In genomic region chr3:129593230-129593594, GRCh38 we compare ENCODE assay signal across 8 cellular contexts. TPM values are rescaled to one million over a fixed set of nuclear protein-coding genes. Genes with fewer than 3 reads are reported as not detected.
DNase-seq lines count a peak whose midpoint lies in the region; ATAC-seq and TF ChIP-seq lines count a peak whose summit lies in the region.

No MANE protein-coding gene starts in this region.

- no peaks in the 10 kb centered on the region for H3K9me3 Mint-ChIP-seq in activated CD8-positive, alpha-beta T cell treated with anti-CD3 and anti-CD28 coated beads for 36 hours

- no peaks in the 10 kb centered on the region for H3K9me3 ChIP-seq in left lung
- H3K9me3 ChIP-seq in stomach: no peaks in the 10 kb centered on the region

- peaks cover 20% of the 10 kb centered on the region for H3K4me1 Mint-ChIP-seq in activated CD8-positive, alpha-beta T cell treated with anti-CD3 and anti-CD28 coated beads for 36 hours (ENCODE audit: low read depth)

- POLR2A ChIA-PET in activated CD8-positive, alpha-beta T cell treated with anti-CD3 and anti-CD28 coated beads for 36 hours (lab: Charles Lee): interaction anchor here (1.3 to 2.2 kb wide), 3 partner anchors 13 to 278 kb away, joined by 3 to 12 read pairs (median 4); partner anchors contain the start of gene PLXND1

- in situ Hi-C loops in GM13977 (cut with MboI; ENCODE audit: low pct_unique_long_range_greater_than_20kb, low sequenced_read_pairs, unreplicated experiment): no loop called here

- H3K27me3 ChIP-seq in left lung (no peaks in the 10 kb centered on the region), stomach (no peaks in the 10 kb centered on the region)

- peaks cover 68 to 93% of the 10 kb centered on the region in 2 donors for H3K4me1 ChIP-seq in left lung
- H3K4me1 ChIP-seq in stomach: peaks cover 59 to 94% (median 75%) of the 10 kb centered on the region in 4 donors

- DNase-seq in NCI-H82 (lab: John Stamatoyannopoulos, UW): peak; percentile 55
- no peak for DNase-seq in NCI-H82 treated with DMSO at 0.1 percent for 48 hours (lab: John Stamatoyannopoulos, UW; ENCODE audit: unreplicated experiment)
- DNase-seq in activated CD8-positive, alpha-beta T cell treated with anti-CD3 and anti-CD28 coated beads for 36 hours: peak; percentile 21
- no peak for DNase-seq in left lung
- no peak for DNase-seq in stomach
- no peak for DNase-seq in GM13977 (ENCODE audit: low spot score)
- DNase-seq in DMS153 treated with DMSO at 0.1 percent for 48 hours (lab: John Stamatoyannopoulos, UW; ENCODE audit: unreplicated experiment): no peak

- no peak for TF ChIP-seq EP300 in stomach (IDR thresholded peaks at IDR 0.05)

- 63 to 79% (median 74%) methylated on average over 8 of the region's 8 CpGs for WGBS in stomach, 5 donors

- no peaks in the 10 kb centered on the region for H3K36me3 Mint-ChIP-seq in activated CD8-positive, alpha-beta T cell treated with anti-CD3 and anti-CD28 coated beads for 36 hours (ENCODE audit: low read depth)

- H3K4me3 ChIP-seq in left lung: peak overlapping the region in 1 of 2 donors; percentile 18
- H3K4me3 ChIP-seq in stomach: no peak overlapping the region

- no peak for TF ChIP-seq CTCF in activated CD8-positive, alpha-beta T cell treated with anti-CD3 and anti-CD28 coated beads for 36 hours (IDR thresholded peaks at IDR 0.05)
- no peak for TF ChIP-seq CTCF in left lung (IDR thresholded peaks at IDR 0.05)
- TF ChIP-seq CTCF in stomach (IDR thresholded peaks at IDR 0.05): no peak
- no peak for TF ChIP-seq CTCF in GM13977 (IDR thresholded peaks at IDR 0.05; ENCODE audit: extremely low read depth, insufficient read depth, missing control alignments)

- H3K27ac Mint-ChIP-seq in activated CD8-positive, alpha-beta T cell treated with anti-CD3 and anti-CD28 coated beads for 36 hours: peak overlapping the region; percentile 75

- H3K27me3 Mint-ChIP-seq in activated CD8-positive, alpha-beta T cell treated with anti-CD3 and anti-CD28 coated beads for 36 hours: peaks cover 10% of the 10 kb centered on the region

- peak overlapping the region; percentile 45 for H3K4me3 Mint-ChIP-seq in activated CD8-positive, alpha-beta T cell treated with anti-CD3 and anti-CD28 coated beads for 36 hours

- H3K36me3 ChIP-seq in left lung: peaks cover 0 to 12% of the 10 kb centered on the region in 2 donors
- peaks cover 0 to 12% (median 2%) of the 10 kb centered on the region in 4 donors for H3K36me3 ChIP-seq in stomach

- no peak for TF ChIP-seq POLR2A in stomach (IDR thresholded peaks at IDR 0.05)

- CTCF ChIA-PET in activated CD8-positive, alpha-beta T cell treated with anti-CD3 and anti-CD28 coated beads for 36 hours (lab: Charles Lee): interaction anchor here (1.0 to 2.1 kb wide), 4 partner anchors 12 to 124 kb away, joined by 3 to 9 read pairs (median 6); no protein-coding TSS in a partner anchor

- peak; percentile 5 for ATAC-seq in activated CD8-positive, alpha-beta T cell treated with anti-CD3 and anti-CD28 coated beads for 36 hours
- ATAC-seq in left lung (no peak), GM21576 (IDR thresholded peaks at IDR 0.05; ENCODE audit: unreplicated experiment) (no peak)

- intact Hi-C loops in activated CD8-positive, alpha-beta T cell treated with anti-CD3 and anti-CD28 coated beads for 36 hours (cut with micrococcal nuclease): no loop called here
- intact Hi-C loops in left lung (cut with DNase I): loop anchor here in 1 of 2 donors (10.0 kb wide), 1 partner anchor 98 kb away; no protein-coding TSS in a partner anchor
- intact Hi-C loops in stomach (cut with DNase I; ENCODE audit: low total_unique reads): no loop called here

- peak overlapping the region; percentile 83 to 91 for H3K27ac ChIP-seq in left lung
- peak overlapping the region; percentile 34 to 88 (median 81) for H3K27ac ChIP-seq in stomach

RNA-seq across cellular contexts. Expression of gene PLXND1, which starts 13.3 kb away (rescaled TPM):
- total RNA-seq in activated CD8-positive, alpha-beta T cell treated with anti-CD3 and anti-CD28 coated beads for 36 hours: 10 to 100 TPM; 10.7 to 12.5 TPM
- total RNA-seq in left lung (100 to 1,000 TPM; 198 to 259 TPM), stomach (100 to 1,000 TPM in 2 of 5 donors, 10 to 100 TPM in 3; 53.1 to 251 (median 65.2) TPM)
- polyA plus RNA-seq in stomach: 10 to 100 TPM; 22.6 to 44.7 (median 32.0) TPM

RNA-seq across cellular contexts. Expression of gene H1-8, which starts 50.2 kb away (rescaled TPM):
- not detected for total RNA-seq in activated CD8-positive, alpha-beta T cell treated with anti-CD3 and anti-CD28 coated beads for 36 hours
- total RNA-seq in left lung (not detected), stomach (not detected)
- not detected for polyA plus RNA-seq in stomach

Comparison
In these comparisons a context has a peak if more than half of its experiments do, and no peak if none do; other contexts are left out.
1. DNase-seq: peak in NCI-H82 (single experiment) and activated CD8-positive, alpha-beta T cell treated with anti-CD3 and anti-CD28 coated beads for 36 hours (single experiment); none in NCI-H82 treated with DMSO at 0.1 percent for 48 hours (single experiment), left lung (0 of 2), stomach (single experiment), GM13977 (single experiment) and DMS153 treated with DMSO at 0.1 percent for 48 hours (single experiment).
2. RNA of gene PLXND1, which starts 13.3 kb away (total RNA-seq): 198 to 259 TPM in left lung and 53.1 to 251 TPM in stomach; 10.7 to 12.5 TPM in activated CD8-positive, alpha-beta T cell treated with anti-CD3 and anti-CD28 coated beads for 36 hours; every median in the first group is over 4 times any median in the second.